In genomic region chr17:19812407-19812806, GRCh38 we compare ENCODE assay signal across 9 cellular contexts. TPM values are rescaled to one million over a fixed set of nuclear protein-coding genes. Genes with fewer than 3 reads are reported as not detected.
DNase-seq lines count a peak whose midpoint lies in the region; ATAC-seq and TF ChIP-seq lines count a peak whose summit lies in the region.
"Had no signal": no experiment of that assay in that cellular context is flagged by ENCODE, and none has a peak within 500 bp of the region (broad histone marks: within the 10 kb centered on the region; RNA-seq: fewer than 3 reads in every experiment).

No MANE protein-coding gene starts in this region.

- H3K36me3 ChIP-seq in SJCRH30, result no peaks in the 10 kb centered on the region
- H3K36me3 ChIP-seq in Peyer's patch, result peaks cover 0 to 13% (median 0%) of the 10 kb centered on the region in 3 donors

- TF ChIP-seq POLR2A in Peyer's patch (IDR thresholded peaks at IDR 0.05), result no peak

- H3K27ac ChIP-seq in SJCRH30 (no peak overlapping the region), foreskin keratinocyte (no peak overlapping the region), Peyer's patch (no peak overlapping the region)

- no peak for ATAC-seq in foreskin keratinocyte
- no peak for ATAC-seq in GM18511 (IDR thresholded peaks at IDR 0.05; ENCODE audit: unreplicated experiment)
- no peak for ATAC-seq in GM21786 (IDR thresholded peaks at IDR 0.05; ENCODE audit: unreplicated experiment)

- no peaks in the 10 kb centered on the region for H3K4me1 ChIP-seq in SJCRH30
- no peaks in the 10 kb centered on the region for H3K4me1 ChIP-seq in foreskin keratinocyte
- H3K4me1 ChIP-seq in Peyer's patch, result no peaks in the 10 kb centered on the region

- peak; percentile 54 for TF ChIP-seq CTCF in AG09309 (IDR thresholded peaks at IDR 0.05; ENCODE audit: control insufficient read depth, insufficient read depth, low read depth, low read length, missing control alignments)
- TF ChIP-seq CTCF in GM12875 (IDR thresholded peaks at IDR 0.05; ENCODE audit: borderline replicate concordance, insufficient read depth, low read depth, low read length), result peak; percentile 29; the same call in 1 of the 2 replicates
- peak; percentile 51 for TF ChIP-seq CTCF in foreskin keratinocyte (conservative IDR thresholded peaks at IDR 0.05)
- TF ChIP-seq CTCF in Peyer's patch (IDR thresholded peaks at IDR 0.05), result no peak

- no peaks in the 10 kb centered on the region for H3K9me3 ChIP-seq in SJCRH30 (replicated peaks)
- no peaks in the 10 kb centered on the region for H3K9me3 ChIP-seq in Peyer's patch

- peaks cover 18% of the 10 kb centered on the region; the same call in 1 of the 2 replicates for H3K27me3 ChIP-seq in SJCRH30
- H3K27me3 ChIP-seq in foreskin keratinocyte, result no peaks in the 10 kb centered on the region
- H3K27me3 ChIP-seq in Peyer's patch, result no peaks in the 10 kb centered on the region

- H3K4me3 ChIP-seq in AG09309 (ENCODE audit: control insufficient read depth, low read depth, low read length) (no peak overlapping the region), GM12875 (ENCODE audit: low read depth, low read length) (no peak overlapping the region), SJCRH30 (no peak overlapping the region), Peyer's patch (no peak overlapping the region)

- DNase-seq in AG09309 (ENCODE audit: low read depth), result no peak
- DNase-seq in SJCRH30, result peak; percentile 30 to 60
- no peak for DNase-seq in foreskin keratinocyte
- no peak for DNase-seq in mesenteric fat pad (ENCODE audit: low spot score)
- DNase-seq in Peyer's patch, result no peak
- DNase-seq: NCI-H446 treated with DMSO at 0.1 percent for 48 hours had no signal

RNA-seq across cellular contexts. Expression of gene ULK2, which starts 55.3 kb away (rescaled TPM):
- 0.33 and 1.0 TPM in 2 replicates for total RNA-seq in SJCRH30 (2014; rRNA removed; shearing (Covaris generic))
- total RNA-seq in foreskin keratinocyte (11.2 and 12.4 TPM in 2 replicates), mesenteric fat pad (31.7 TPM), Peyer's patch (1 to 10 TPM; 2.8 to 8.8 (median 5.3) TPM)
- polyA plus RNA-seq in foreskin keratinocyte, result 3.3 and 3.5 TPM in 2 replicates

Comparison
In these comparisons a context has a peak if more than half of its experiments do, and no peak if none do; other contexts are left out.
1. DNase-seq: peak in SJCRH30 (2 of 2); none in AG09309 (single experiment), foreskin keratinocyte (0 of 2), mesenteric fat pad (single experiment) and Peyer's patch (0 of 3).
2. CTCF ChIP-seq: peak in AG09309 (single experiment), GM12875 (single experiment) and foreskin keratinocyte (single experiment); none in Peyer's patch (0 of 6).